9 cellular contexts compared by ENCODE assay signal in the genomic region with DNA sequence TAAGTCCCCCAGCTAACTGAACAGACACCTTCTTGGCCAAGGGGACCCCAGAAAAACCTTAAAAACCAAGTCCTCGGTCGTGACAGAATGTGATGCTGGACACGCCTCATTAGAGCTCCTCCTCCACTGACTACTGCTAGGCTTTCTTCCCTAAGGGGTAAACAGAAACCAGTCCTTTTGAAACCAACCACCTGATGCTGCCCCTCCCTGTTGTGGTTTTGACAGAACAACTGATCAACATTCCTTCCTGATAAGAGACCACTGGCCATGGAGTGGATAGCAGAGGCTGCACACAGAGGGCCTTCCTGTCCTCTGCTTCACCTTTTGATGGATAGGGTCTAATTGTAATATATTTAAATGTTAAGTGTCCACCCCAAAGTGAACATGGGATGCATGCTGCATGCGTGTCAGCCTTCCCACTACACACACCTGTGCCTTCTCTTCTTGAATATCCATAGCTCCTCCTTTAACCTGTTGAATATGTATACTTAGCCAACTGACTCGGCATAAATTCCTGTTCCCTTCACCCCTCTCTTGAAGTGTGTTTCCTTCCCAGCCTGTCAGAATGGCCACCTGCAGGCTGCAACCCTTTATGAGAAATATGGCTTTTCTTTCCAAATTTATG. TPM values are rescaled to one million over a fixed set of nuclear protein-coding genes. Genes with fewer than 3 reads are reported as not detected.
DNase-seq lines count a peak whose midpoint lies in the region; ATAC-seq and TF ChIP-seq lines count a peak whose summit lies in the region.
"Had no signal": no experiment of that assay in that cellular context is flagged by ENCODE, and none has a peak within 500 bp of the region (broad histone marks: within the 10 kb centered on the region; RNA-seq: fewer than 3 reads in every experiment).

No MANE protein-coding gene starts in this region.

- TF ChIP-seq CTCF in Caco-2 (IDR thresholded peaks at IDR 0.05; ENCODE audit: insufficient read depth in 1 of 2, low read depth in 1 of 2, low read length in 1 of 2, severe bottlenecking in 1 of 2, unreplicated experiment in 1 of 2): no peak
- no peak for TF ChIP-seq CTCF in activated CD8-positive, alpha-beta T cell treated with anti-CD3 and anti-CD28 coated beads for 36 hours (IDR thresholded peaks at IDR 0.05)

- POLR2A ChIA-PET in Caco-2 (lab: Charles Lee): no interaction called here
- POLR2A ChIA-PET in activated CD8-positive, alpha-beta T cell treated with anti-CD3 and anti-CD28 coated beads for 36 hours (lab: Charles Lee): interaction anchor here (0.6 kb wide), 1 partner anchor 30 kb away, joined by 3 read pairs; no protein-coding TSS in a partner anchor

- peaks cover 12% of the 10 kb centered on the region for H3K4me1 Mint-ChIP-seq in Caco-2 (ENCODE audit: low read depth, unreplicated experiment)
- peaks cover 13% of the 10 kb centered on the region for H3K4me1 Mint-ChIP-seq in activated CD8-positive, alpha-beta T cell treated with anti-CD3 and anti-CD28 coated beads for 36 hours (ENCODE audit: low read depth)

- no peaks in the 10 kb centered on the region for H3K36me3 Mint-ChIP-seq in Caco-2 (ENCODE audit: insufficient read depth, unreplicated experiment)
- no peaks in the 10 kb centered on the region for H3K36me3 Mint-ChIP-seq in activated CD8-positive, alpha-beta T cell treated with anti-CD3 and anti-CD28 coated beads for 36 hours (ENCODE audit: low read depth)

- BruUV-seq in Caco-2 (replicated peaks; lab: Mats Ljungman, UMichigan): no TSS peak

- no peak overlapping the region for H3K4me3 Mint-ChIP-seq in Caco-2 (ENCODE audit: unreplicated experiment)
- no peak overlapping the region for H3K4me3 Mint-ChIP-seq in activated CD8-positive, alpha-beta T cell treated with anti-CD3 and anti-CD28 coated beads for 36 hours

- no peak overlapping the region for H3K4me3 ChIP-seq in Caco-2 (ENCODE audit: low read depth, low read length)

- H3K9me3 ChIP-seq in Caco-2: no peaks in the 10 kb centered on the region

- H3K27ac Mint-ChIP-seq in Caco-2 (ENCODE audit: unreplicated experiment): no peak overlapping the region
- no peak overlapping the region for H3K27ac Mint-ChIP-seq in activated CD8-positive, alpha-beta T cell treated with anti-CD3 and anti-CD28 coated beads for 36 hours

- peaks cover 3% of the 10 kb centered on the region for H3K27me3 Mint-ChIP-seq in Caco-2 (ENCODE audit: insufficient read depth, unreplicated experiment)
- H3K27me3 Mint-ChIP-seq in activated CD8-positive, alpha-beta T cell treated with anti-CD3 and anti-CD28 coated beads for 36 hours: no peaks in the 10 kb centered on the region

- H3K27me3 ChIP-seq in Caco-2 (replicated peaks; ENCODE audit: control insufficient read depth, insufficient read depth, low read length): no peaks in the 10 kb centered on the region

- DNase-seq in Caco-2 (peak; percentile 27 to 38), hepatic stellate cell (ENCODE audit: low spot score) (no peak)
- peak; percentile 3 for DNase-seq in activated CD8-positive, alpha-beta T cell treated with anti-CD3 and anti-CD28 coated beads for 36 hours
- no peak for DNase-seq in central memory CD4-positive, alpha-beta T cell
- no peak for DNase-seq in activated naive CD4-positive, alpha-beta T cell treated with anti-CD3 and anti-CD28 coated beads, Interleukin-2, amount 50 U/mL, for 16 hours
- DNase-seq: stimulated activated naive CD8-positive, alpha-beta T cell treated with anti-CD3 and anti-CD28 coated beads, Interleukin-15, Interleukin-2, amounts not matched to agents 100 U/mL and 50 U/mL, for 24 hours had no signal

- intact Hi-C loops in Caco-2 (cut with micrococcal nuclease; ENCODE audit: unreplicated experiment): no loop called here
- intact Hi-C loops in activated CD8-positive, alpha-beta T cell treated with anti-CD3 and anti-CD28 coated beads for 36 hours (cut with micrococcal nuclease): no loop called here

- H3K4me1 ChIP-seq in Caco-2: peaks cover 13% of the 10 kb centered on the region; the same call in 1 of the 2 replicates

- CTCF ChIA-PET in Caco-2 (lab: Charles Lee): interaction anchor here (0.6 kb wide), 1 partner anchor 17 kb away, joined by 3 read pairs; no protein-coding TSS in a partner anchor
- CTCF ChIA-PET in activated CD8-positive, alpha-beta T cell treated with anti-CD3 and anti-CD28 coated beads for 36 hours (lab: Charles Lee): interaction anchor here (1.0 to 3.2 kb wide), 5 partner anchors 16 to 164 kb away, joined by 3 to 17 read pairs (median 7); no protein-coding TSS in a partner anchor

- peak; percentile 66 for ATAC-seq in GM19455 (IDR thresholded peaks at IDR 0.05; ENCODE audit: unreplicated experiment)
- ATAC-seq in HG03565 (IDR thresholded peaks at IDR 0.05; ENCODE audit: unreplicated experiment): peak; percentile 48
- no peak for ATAC-seq in activated CD8-positive, alpha-beta T cell treated with anti-CD3 and anti-CD28 coated beads for 36 hours
- no peak for ATAC-seq in activated CD4-positive, CD25-positive, alpha-beta regulatory T cell treated with anti-CD3 and anti-CD28 coated beads, Interleukin-2, amount 50 U/mL, for 24 hours
- ATAC-seq: stimulated activated naive CD8-positive, alpha-beta T cell treated with anti-CD3 and anti-CD28 coated beads, Interleukin-15, Interleukin-2, amounts not matched to agents 100 U/mL and 50 U/mL, for 24 hours had no signal

- H3K36me3 ChIP-seq in Caco-2 (ENCODE audit: control insufficient read depth, insufficient read depth, low read length): no peaks in the 10 kb centered on the region

- peaks cover 13% of the 10 kb centered on the region for H3K9me3 Mint-ChIP-seq in Caco-2 (ENCODE audit: unreplicated experiment)
- H3K9me3 Mint-ChIP-seq in activated CD8-positive, alpha-beta T cell treated with anti-CD3 and anti-CD28 coated beads for 36 hours: no peaks in the 10 kb centered on the region

RNA-seq across cellular contexts. Expression of a gene that starts 27.9 kb away (rescaled TPM):
- 0.14 TPM in 1 of 2 replicates, not detected in the other for total RNA-seq in Caco-2 (2022)
- under 1 TPM; 0.18 to 0.20 TPM for total RNA-seq in activated CD8-positive, alpha-beta T cell treated with anti-CD3 and anti-CD28 coated beads for 36 hours

Comparison
In these comparisons a context has a peak if more than half of its experiments do, and no peak if none do; other contexts are left out.
1. DNase-seq: peak in Caco-2 (2 of 2) and activated CD8-positive, alpha-beta T cell treated with anti-CD3 and anti-CD28 coated beads for 36 hours (single experiment); none in central memory CD4-positive, alpha-beta T cell (single experiment), activated naive CD4-positive, alpha-beta T cell treated with anti-CD3 and anti-CD28 coated beads, Interleukin-2, amount 50 U/mL, for 16 hours (single experiment) and hepatic stellate cell (single experiment).
2. ATAC-seq: peak in GM19455 (single experiment) and HG03565 (single experiment); none in activated CD8-positive, alpha-beta T cell treated with anti-CD3 and anti-CD28 coated beads for 36 hours (single experiment) and activated CD4-positive, CD25-positive, alpha-beta regulatory T cell treated with anti-CD3 and anti-CD28 coated beads, Interleukin-2, amount 50 U/mL, for 24 hours (0 of 2).